Comparison of ENCODE assay signal across 22 cellular contexts in the genomic region with DNA sequence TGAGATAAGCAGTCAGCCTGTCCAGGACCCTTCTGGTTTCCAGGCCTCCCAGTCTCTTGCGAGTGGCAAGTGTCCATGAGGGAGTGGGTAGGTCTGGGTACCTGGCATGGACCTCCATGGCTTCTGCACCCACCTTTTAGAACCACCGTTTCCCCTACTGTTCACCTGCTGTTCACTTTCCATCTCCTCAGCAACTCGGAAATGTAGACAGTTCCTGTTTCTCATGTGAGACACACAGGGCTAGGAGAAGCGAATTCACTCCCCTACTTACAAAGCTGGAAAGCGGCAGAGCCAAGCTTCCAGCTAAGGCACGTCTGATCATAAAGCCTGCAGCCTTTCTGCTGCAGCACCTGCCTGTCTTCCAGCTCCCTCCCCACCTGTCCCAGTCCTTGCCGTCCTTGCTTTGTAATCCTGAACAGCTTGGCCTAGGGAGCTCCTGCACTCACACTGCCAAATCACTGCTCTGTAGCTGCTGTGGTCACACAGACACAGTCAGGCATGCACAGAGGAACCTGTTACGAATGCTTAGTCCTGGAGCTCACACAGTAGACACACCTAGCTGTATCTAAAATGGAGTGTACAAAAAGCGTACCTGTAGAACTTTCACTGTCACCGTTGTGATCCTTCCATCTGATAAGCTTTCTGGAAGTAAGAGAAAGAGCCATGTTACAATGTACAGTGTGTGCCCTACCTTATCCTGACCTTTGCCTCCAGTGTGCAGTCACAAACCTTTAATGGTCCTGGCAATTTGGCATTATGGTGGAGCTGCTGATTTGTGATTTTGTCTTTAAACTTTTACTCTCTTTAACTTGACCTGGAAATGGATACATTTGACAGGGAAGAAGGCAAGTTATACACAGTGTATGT.
A peak's percentile ranks its signal among the peaks of the same experiment; 100 is the strongest.
DNase-seq lines count a peak whose midpoint lies in the region; ATAC-seq and TF ChIP-seq lines count a peak whose summit lies in the region.
"Had no signal": no experiment of that assay in that cellular context is flagged by ENCODE, and none has a peak within 500 bp of the region (broad histone marks: within the 10 kb centered on the region; RNA-seq: fewer than 3 reads in every experiment).

No MANE protein-coding gene starts in this region.

- POLR2A ChIA-PET in WTC11 (lab: Charles Lee): no interaction called here

- peak; percentile 66 for ATAC-seq in GM23338
- ATAC-seq in WTC11: peak; percentile 50
- ATAC-seq in mucosa of descending colon: peak; percentile 93
- ATAC-seq in HG02852 (IDR thresholded peaks at IDR 0.05; ENCODE audit: unreplicated experiment): no peak
- ATAC-seq: activated CD8-positive, alpha-beta T cell treated with anti-CD3 and anti-CD28 coated beads for 36 hours; lower lobe of right lung; naive thymus-derived CD4-positive, alpha-beta T cell; stimulated activated naive CD8-positive, alpha-beta T cell treated with anti-CD3 and anti-CD28 coated beads, Interleukin-15, Interleukin-2, amounts not matched to agents 100 U/mL and 50 U/mL, for 24 hours had no signal

- no peaks in the 10 kb centered on the region for H3F3A ChIP-seq in GM23338 (replicated peaks; ENCODE audit: low read depth)

- CTCF ChIA-PET in WTC11 (lab: Charles Lee): interaction anchor here (0.8 to 1.6 kb wide), 4 partner anchors 9 to 241 kb away, joined by 3 to 5 read pairs (median 4); no protein-coding TSS in a partner anchor

- H3K9ac ChIP-seq in BLaER1: peak overlapping the region; percentile 43; the same call in 1 of the 2 replicates

- no peaks in the 10 kb centered on the region for H3K79me2 ChIP-seq in GM23338 (replicated peaks; ENCODE audit: insufficient read depth)

- H3K9me3 ChIP-seq in BLaER1: peaks cover 19% of the 10 kb centered on the region
- H3K9me3 ChIP-seq in mucosa of descending colon: peaks cover 3% of the 10 kb centered on the region
- H3K9me3 ChIP-seq: adrenal gland, lower lobe of right lung had no signal

- H3K27me3 ChIP-seq in BLaER1 (no peaks in the 10 kb centered on the region), GM23338 (ENCODE audit: insufficient read depth) (no peaks in the 10 kb centered on the region)
- H3K27me3 ChIP-seq: adrenal gland, tibial artery had no signal

- H3K27me3 Mint-ChIP-seq in GM23338 (ENCODE audit: insufficient read depth, low read depth, poor library complexity) (no peaks in the 10 kb centered on the region), WTC11 (ENCODE audit: low read depth) (no peaks in the 10 kb centered on the region; the same call in none of the 2 replicates)
- H3K27me3 Mint-ChIP-seq: activated CD8-positive, alpha-beta T cell treated with anti-CD3 and anti-CD28 coated beads for 36 hours; naive thymus-derived CD4-positive, alpha-beta T cell had no signal

- H3K9me3 Mint-ChIP-seq in GM23338 (peaks cover 16% of the 10 kb centered on the region; the same call in 2 of the 3 replicates), WTC11 (peaks cover 22% of the 10 kb centered on the region)

- no peak overlapping the region for H3K4me3 Mint-ChIP-seq in GM23338
- H3K4me3 Mint-ChIP-seq in WTC11: no peak overlapping the region
- H3K4me3 Mint-ChIP-seq: activated CD8-positive, alpha-beta T cell treated with anti-CD3 and anti-CD28 coated beads for 36 hours; naive thymus-derived CD4-positive, alpha-beta T cell; T-helper 2 cell treated with Interferon-gamma antibody and Interleukin-4, amounts not matched to agents 5 μg/mL and 100 μg/mL, for 36 hours had no signal

- intact Hi-C loops in mucosa of descending colon (cut with DNase I, micrococcal nuclease): no loop called here

- peak overlapping the region; percentile 35 for H3K27ac ChIP-seq in BLaER1
- no peak overlapping the region for H3K27ac ChIP-seq in GM23338 (ENCODE audit: low read depth)
- H3K27ac ChIP-seq: adrenal gland, lower lobe of right lung, tibial artery had no signal

- H3K36me3 Mint-ChIP-seq in GM23338 (ENCODE audit: low read depth) (peaks cover 17% of the 10 kb centered on the region), WTC11 (peaks cover 16% of the 10 kb centered on the region)

- H3K4me1 Mint-ChIP-seq in GM23338 (peaks cover 21% of the 10 kb centered on the region), WTC11 (peaks cover 26% of the 10 kb centered on the region)

- H3K4me3 ChIP-seq in BLaER1: no peak overlapping the region
- H3K4me3 ChIP-seq in GM23338: no peak overlapping the region
- no peak overlapping the region for H3K4me3 ChIP-seq in mucosa of descending colon
- H3K4me3 ChIP-seq: adrenal gland, lower lobe of right lung, tibial artery had no signal

- peaks cover 15% of the 10 kb centered on the region for H3K4me1 ChIP-seq in BLaER1
- H3K4me1 ChIP-seq in GM23338 (ENCODE audit: insufficient read depth): peaks cover 18% of the 10 kb centered on the region
- H3K4me1 ChIP-seq in mucosa of descending colon (ENCODE audit: low read depth): peaks cover 12% of the 10 kb centered on the region
- H3K4me1 ChIP-seq: adrenal gland, lower lobe of right lung, tibial artery had no signal

- no peaks in the 10 kb centered on the region for H3K9me2 ChIP-seq in GM23338 (ENCODE audit: insufficient read depth)

- H3K27ac Mint-ChIP-seq in GM23338 (no peak overlapping the region), WTC11 (no peak overlapping the region)
- H3K27ac Mint-ChIP-seq: activated CD8-positive, alpha-beta T cell treated with anti-CD3 and anti-CD28 coated beads for 36 hours; T-helper 2 cell treated with Interferon-gamma antibody and Interleukin-4, amounts not matched to agents 5 μg/mL and 100 μg/mL, for 36 hours had no signal

- TF ChIP-seq CTCF in GM23338 (conservative IDR thresholded peaks at IDR 0.05; ENCODE audit: low read depth in 2 of 2) (no peak), WTC11 (IDR thresholded peaks at IDR 0.05) (no peak), mucosa of descending colon (IDR thresholded peaks at IDR 0.05) (no peak)

- H3K36me3 ChIP-seq in BLaER1: peaks cover 9% of the 10 kb centered on the region; the same call in 1 of the 2 replicates
- no peaks in the 10 kb centered on the region for H3K36me3 ChIP-seq in GM23338 (ENCODE audit: insufficient read depth)
- H3K36me3 ChIP-seq in mucosa of descending colon (ENCODE audit: low read depth): no peaks in the 10 kb centered on the region
- H3K36me3 ChIP-seq: adrenal gland, lower lobe of right lung, tibial artery had no signal

- H2AFZ ChIP-seq in GM23338: no peak overlapping the region

- DNase-seq in GM23338 (ENCODE audit: low spot score) (peak; percentile 43), WTC11 (ENCODE audit: low spot score) (no peak), mucosa of descending colon (peak in 2 of 3 donors; percentile 22 to 38), mucosa of gallbladder (ENCODE audit: low spot score) (no peak), germinal center (ENCODE audit: low spot score) (no peak)
- no peak for DNase-seq in stimulated activated naive CD4-positive, alpha-beta T cell treated with Interleukin-2 at 50 U/mL for 16 hours (lab: John Stamatoyannopoulos, UW)
- DNase-seq: activated CD4-positive, CD25-positive, alpha-beta regulatory T cell; activated CD8-positive, alpha-beta T cell treated with anti-CD3 and anti-CD28 coated beads for 36 hours; activated gamma-delta T cell treated with Interleukin-2 at 50 U/mL for 16 hours; adrenal gland; HCEC 1CT; hippocampal formation; lower lobe of right lung; naive thymus-derived CD4-positive, alpha-beta T cell; NCI-H1694 treated with DMSO at 0.1 percent for 48 hours; NCI-H2227 treated with DMSO at 0.1 percent for 48 hours; stimulated activated CD4-positive, alpha-beta T cell treated with anti-CD3 and anti-CD28 coated beads, Interleukin-1b, Interleukin-23, amount 100 ng/mL, for 48 hours; stimulated activated naive CD8-positive, alpha-beta T cell treated with anti-CD3 and anti-CD28 coated beads, Interleukin-15, Interleukin-2, amounts not matched to agents 100 U/mL and 50 U/mL, for 24 hours; tibial artery had no signal

- H3K4me2 ChIP-seq in BLaER1 (peak overlapping the region; percentile 61), GM23338 (0 out of 2 replicates have a peak overlapping the region, but pooled peaks have one; percentile 10)

- H4K20me1 ChIP-seq in BLaER1 (no peaks in the 10 kb centered on the region), GM23338 (replicated peaks; ENCODE audit: insufficient read depth) (no peaks in the 10 kb centered on the region)

TF ChIP-seq in GM23338, 12 proteins besides CTCF, POLR2A, EP300 and RAD21 (continues in another document):
- no peak for TF ChIP-seq CREB1 (CRISPR knock-in tag; IDR thresholded peaks at IDR 0.05; ENCODE audit: low read depth)

TF ChIP-seq in WTC11, 78 proteins besides CTCF, POLR2A, EP300 and RAD21 (continues in another document):
- TF ChIP-seq OVOL2 (CRISPR knock-in tag; IDR thresholded peaks at IDR 0.05; ENCODE audit: borderline replicate concordance) (no peak), ZNF423 (CRISPR knock-in tag; IDR thresholded peaks at IDR 0.05) (no peak), NFE2L1 (CRISPR knock-in tag; IDR thresholded peaks at IDR 0.05) (no peak), ZNF138 (CRISPR knock-in tag; conservative IDR thresholded peaks at IDR 0.05) (no peak), IRF2 (CRISPR knock-in tag; IDR thresholded peaks at IDR 0.05; ENCODE audit: borderline replicate concordance, low read depth) (no peak), MXD4 (CRISPR knock-in tag; IDR thresholded peaks at IDR 0.05; ENCODE audit: borderline replicate concordance) (no peak), ZNF317 (CRISPR knock-in tag; IDR thresholded peaks at IDR 0.05; ENCODE audit: borderline replicate concordance, low read depth) (no peak)
- TF ChIP-seq, protein P1, sequence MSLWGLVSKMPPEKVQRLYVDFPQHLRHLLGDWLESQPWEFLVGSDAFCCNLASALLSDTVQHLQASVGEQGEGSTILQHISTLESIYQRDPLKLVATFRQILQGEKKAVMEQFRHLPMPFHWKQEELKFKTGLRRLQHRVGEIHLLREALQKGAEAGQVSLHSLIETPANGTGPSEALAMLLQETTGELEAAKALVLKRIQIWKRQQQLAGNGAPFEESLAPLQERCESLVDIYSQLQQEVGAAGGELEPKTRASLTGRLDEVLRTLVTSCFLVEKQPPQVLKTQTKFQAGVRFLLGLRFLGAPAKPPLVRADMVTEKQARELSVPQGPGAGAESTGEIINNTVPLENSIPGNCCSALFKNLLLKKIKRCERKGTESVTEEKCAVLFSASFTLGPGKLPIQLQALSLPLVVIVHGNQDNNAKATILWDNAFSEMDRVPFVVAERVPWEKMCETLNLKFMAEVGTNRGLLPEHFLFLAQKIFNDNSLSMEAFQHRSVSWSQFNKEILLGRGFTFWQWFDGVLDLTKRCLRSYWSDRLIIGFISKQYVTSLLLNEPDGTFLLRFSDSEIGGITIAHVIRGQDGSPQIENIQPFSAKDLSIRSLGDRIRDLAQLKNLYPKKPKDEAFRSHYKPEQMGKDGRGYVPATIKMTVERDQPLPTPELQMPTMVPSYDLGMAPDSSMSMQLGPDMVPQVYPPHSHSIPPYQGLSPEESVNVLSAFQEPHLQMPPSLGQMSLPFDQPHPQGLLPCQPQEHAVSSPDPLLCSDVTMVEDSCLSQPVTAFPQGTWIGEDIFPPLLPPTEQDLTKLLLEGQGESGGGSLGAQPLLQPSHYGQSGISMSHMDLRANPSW (CRISPR knock-in tag; conservative IDR thresholded peaks at IDR 0.05; ENCODE audit: low read depth): no peak

Comparison
In these comparisons a context has a peak if more than half of its experiments do, and no peak if none do; other contexts are left out.
1. DNase-seq: peak in GM23338 (single experiment) and mucosa of descending colon (2 of 3); none in WTC11 (single experiment), mucosa of gallbladder (single experiment), germinal center (single experiment) and stimulated activated naive CD4-positive, alpha-beta T cell treated with Interleukin-2 at 50 U/mL for 16 hours (single experiment).